In genomic region chr6:111478749-111479148, GRCh38 we compare ENCODE assay signal across 8 cellular contexts. TPM values are rescaled to one million over a fixed set of nuclear protein-coding genes. Genes with fewer than 3 reads are reported as not detected.
DNase-seq lines count a peak whose midpoint lies in the region; ATAC-seq and TF ChIP-seq lines count a peak whose summit lies in the region.

No MANE protein-coding gene starts in this region.

- ATAC-seq in activated naive CD4-positive, alpha-beta T cell treated with anti-CD3 and anti-CD28 coated beads, Interleukin-2, amount 50 U/mL, for 72 hours, result no peak
- ATAC-seq in HG03432 (IDR thresholded peaks at IDR 0.05; ENCODE audit: unreplicated experiment) (peak; percentile 22), GM21381 (IDR thresholded peaks at IDR 0.05; ENCODE audit: unreplicated experiment) (no peak)

- H3K9me3 ChIP-seq in Peyer's patch, result no peaks in the 10 kb centered on the region

- no peak overlapping the region for H3K4me3 Mint-ChIP-seq in activated naive CD4-positive, alpha-beta T cell treated with anti-CD3 and anti-CD28 coated beads, Interleukin-2, amount 50 U/mL, for 24 hours

- H3K4me1 Mint-ChIP-seq in activated naive CD4-positive, alpha-beta T cell treated with anti-CD3 and anti-CD28 coated beads, Interleukin-2, amount 50 U/mL, for 24 hours, result peaks cover 59% of the 10 kb centered on the region

- H3K36me3 ChIP-seq in Peyer's patch, result no peaks in the 10 kb centered on the region

- H3K4me1 ChIP-seq in Peyer's patch, result peaks cover 0 to 14% (median 0%) of the 10 kb centered on the region in 4 donors

- no peaks in the 10 kb centered on the region for H3K27me3 ChIP-seq in Peyer's patch

- peak overlapping the region; percentile 47 for H3K27ac Mint-ChIP-seq in activated naive CD4-positive, alpha-beta T cell treated with anti-CD3 and anti-CD28 coated beads, Interleukin-2, amount 50 U/mL, for 24 hours
- no peak overlapping the region for H3K27ac Mint-ChIP-seq in activated naive CD4-positive, alpha-beta T cell treated with anti-CD3 and anti-CD28 coated beads, Interleukin-2, amount 50 U/mL, for 72 hours

- no peak overlapping the region for H3K4me3 ChIP-seq in Peyer's patch

- no peaks in the 10 kb centered on the region for H3K36me3 Mint-ChIP-seq in activated naive CD4-positive, alpha-beta T cell treated with anti-CD3 and anti-CD28 coated beads, Interleukin-2, amount 50 U/mL, for 24 hours
- H3K36me3 Mint-ChIP-seq in activated naive CD4-positive, alpha-beta T cell treated with anti-CD3 and anti-CD28 coated beads, Interleukin-2, amount 50 U/mL, for 72 hours, result peaks cover 5% of the 10 kb centered on the region in 2 donors

- TF ChIP-seq CTCF in Peyer's patch (IDR thresholded peaks at IDR 0.05), result peak in 4 of 6 experiments; percentile 37 to 65 (median 52)

- H3K9me3 Mint-ChIP-seq in activated naive CD4-positive, alpha-beta T cell treated with anti-CD3 and anti-CD28 coated beads, Interleukin-2, amount 50 U/mL, for 24 hours, result no peaks in the 10 kb centered on the region
- no peaks in the 10 kb centered on the region for H3K9me3 Mint-ChIP-seq in activated naive CD4-positive, alpha-beta T cell treated with anti-CD3 and anti-CD28 coated beads, Interleukin-2, amount 50 U/mL, for 72 hours

- TF ChIP-seq POLR2A in Peyer's patch (IDR thresholded peaks at IDR 0.05), result no peak

- no peak overlapping the region for H3K27ac ChIP-seq in Peyer's patch

- no peaks in the 10 kb centered on the region for H3K27me3 Mint-ChIP-seq in activated naive CD4-positive, alpha-beta T cell treated with anti-CD3 and anti-CD28 coated beads, Interleukin-2, amount 50 U/mL, for 24 hours

- no peak for DNase-seq in activated naive CD4-positive, alpha-beta T cell treated with anti-CD3 and anti-CD28 coated beads, Interleukin-2, amount 50 U/mL, for 72 hours (ENCODE audit: low spot score in 2 of 2)
- DNase-seq in Peyer's patch (no peak), fibroblast of gingiva (ENCODE audit: low read depth) (peak; percentile 53), renal cortical epithelial cell (ENCODE audit: low read depth) (peak; percentile 79), middle frontal gyrus (ENCODE audit: extremely low spot score, low spot score) (no peak)

RNA-seq across cellular contexts. Expression of gene REV3L, which starts 4.3 kb away (rescaled TPM):
- 10 to 100 TPM; 18.3 to 27.0 TPM for total RNA-seq in activated naive CD4-positive, alpha-beta T cell treated with anti-CD3 and anti-CD28 coated beads, Interleukin-2, amount 50 U/mL, for 72 hours
- total RNA-seq in Peyer's patch (10 to 100 TPM; 20.5 to 50.3 (median 38.0) TPM), renal cortical epithelial cell (14.1 and 41.9 TPM in 2 replicates)

Comparison
In these comparisons a context has a peak if more than half of its experiments do, and no peak if none do; other contexts are left out.
1. DNase-seq: peak in fibroblast of gingiva (single experiment) and renal cortical epithelial cell (single experiment); none in activated naive CD4-positive, alpha-beta T cell treated with anti-CD3 and anti-CD28 coated beads, Interleukin-2, amount 50 U/mL, for 72 hours (0 of 2), Peyer's patch (0 of 3) and middle frontal gyrus (single experiment).